7 cellular contexts compared by ENCODE assay signal in genomic region chr16:70370145-70370544, GRCh38. TPM values are rescaled to one million over a fixed set of nuclear protein-coding genes. Genes with fewer than 3 reads are reported as not detected.
DNase-seq lines count a peak whose midpoint lies in the region; ATAC-seq and TF ChIP-seq lines count a peak whose summit lies in the region.
"Not testable (repeated sequence)": the region's sequence is repeated elsewhere in the genome, so short reads cannot be mapped to it uniquely, and the experiment has no call there.

No MANE protein-coding gene starts in this region.

- DNase-seq in GM06990 (ENCODE audit: extremely low read depth, insufficient read length); activated B cell treated with CpG ODN at 0.5 μM for 24 hours: not testable (repeated sequence)
- DNase-seq in NAMALWA (ENCODE audit: low spot score): peak; percentile 47
- peak; percentile 51 for DNase-seq in activated naive CD8-positive, alpha-beta T cell treated with anti-CD3 and anti-CD28 coated beads, Interleukin-2, amount 10 ng/mL, durations not matched to agents 7 days and 5 days
- peak; percentile 22 for DNase-seq in epithelial cell of esophagus (ENCODE audit: low read depth)
- DNase-seq in kidney tubule cell (ENCODE audit: low spot score): peak; percentile 20
- peak in 1 of 2 donors; percentile 67 for DNase-seq in psoas muscle

- peak; percentile 78 for TF ChIP-seq CTCF in GM06990 (IDR thresholded peaks at IDR 0.05; ENCODE audit: insufficient read depth, low read length, poor library complexity, severe bottlenecking)
- not testable (repeated sequence) for TF ChIP-seq CTCF in activated B cell treated with CpG ODN at 0.5 μM for 24 hours (IDR thresholded peaks at IDR 0.05)
- TF ChIP-seq CTCF in epithelial cell of esophagus (IDR thresholded peaks at IDR 0.05; ENCODE audit: insufficient read depth, low read depth, low read length, missing control alignments): peak; percentile 65
- TF ChIP-seq CTCF in psoas muscle (IDR thresholded peaks at IDR 0.05): peak; percentile 76

- CTCF ChIA-PET in activated B cell treated with CpG ODN at 0.5 μM for 24 hours (lab: Charles Lee): interaction anchor here (0.9 to 1.9 kb wide), 9 partner anchors 10 to 283 kb away, joined by 3 to 7 read pairs (median 4); partner anchors contain the start of genes COG4 and SF3B3

- H3K4me1 Mint-ChIP-seq in activated B cell treated with CpG ODN at 0.5 μM for 24 hours; activated naive CD8-positive, alpha-beta T cell treated with anti-CD3 and anti-CD28 coated beads, Interleukin-2, amount 10 ng/mL, durations not matched to agents 7 days and 5 days: not testable (repeated sequence)

- H3K27me3 ChIP-seq in GM06990 (replicated peaks; ENCODE audit: control insufficient read depth, insufficient read depth, low read length); psoas muscle (ENCODE audit: insufficient read depth in 3 of 3, low read length in 2 of 3): not testable (repeated sequence)

- H3K4me1 ChIP-seq in psoas muscle: not testable (repeated sequence)

- H3K4me3 ChIP-seq in GM06990 (replicated peaks; ENCODE audit: low read depth, low read length); epithelial cell of esophagus (ENCODE audit: low read length); psoas muscle: not testable (repeated sequence)

- H3K27ac ChIP-seq in psoas muscle: peak overlapping the region; percentile 23

- not testable (repeated sequence) for H3K9me3 Mint-ChIP-seq in activated B cell treated with CpG ODN at 0.5 μM for 24 hours; activated naive CD8-positive, alpha-beta T cell treated with anti-CD3 and anti-CD28 coated beads, Interleukin-2, amount 10 ng/mL, durations not matched to agents 7 days and 5 days

- peak; percentile 67 for ATAC-seq in activated B cell treated with CpG ODN at 0.5 μM for 24 hours (ENCODE audit: low read depth)
- peak; percentile 74 for ATAC-seq in activated naive CD8-positive, alpha-beta T cell treated with anti-CD3 and anti-CD28 coated beads, Interleukin-2, amount 10 ng/mL, durations not matched to agents 7 days and 5 days (ENCODE audit: low read depth)
- ATAC-seq in psoas muscle: peak; percentile 77 to 85 (median 84)

- H3K9me3 ChIP-seq in psoas muscle: not testable (repeated sequence)

- POLR2A ChIA-PET in activated B cell treated with CpG ODN at 0.5 μM for 24 hours (lab: Charles Lee): interaction anchor here (1.4 kb wide), 1 partner anchor 153 kb away, joined by 4 read pairs; the partner anchor contains the start of genes COG4 and SF3B3
- POLR2A ChIA-PET in activated naive CD8-positive, alpha-beta T cell treated with anti-CD3 and anti-CD28 coated beads, Interleukin-2, amount 10 ng/mL, durations not matched to agents 7 days and 5 days (lab: Charles Lee): interaction anchor here (1.2 kb wide), 1 partner anchor 11 kb away, joined by 3 read pairs; no protein-coding TSS in a partner anchor

- H3K36me3 Mint-ChIP-seq in activated B cell treated with CpG ODN at 0.5 μM for 24 hours (ENCODE audit: low read depth): peaks cover 80% of the 10 kb centered on the region
- H3K36me3 Mint-ChIP-seq in activated naive CD8-positive, alpha-beta T cell treated with anti-CD3 and anti-CD28 coated beads, Interleukin-2, amount 10 ng/mL, durations not matched to agents 7 days and 5 days: peaks cover 15% of the 10 kb centered on the region

- not testable (repeated sequence) for H3K27me3 Mint-ChIP-seq in activated B cell treated with CpG ODN at 0.5 μM for 24 hours; activated naive CD8-positive, alpha-beta T cell treated with anti-CD3 and anti-CD28 coated beads, Interleukin-2, amount 10 ng/mL, durations not matched to agents 7 days and 5 days

- H3K27ac Mint-ChIP-seq in activated B cell treated with CpG ODN at 0.5 μM for 24 hours: peak overlapping the region; percentile 41
- peak overlapping the region; percentile 58 for H3K27ac Mint-ChIP-seq in activated naive CD8-positive, alpha-beta T cell treated with anti-CD3 and anti-CD28 coated beads, Interleukin-2, amount 10 ng/mL, durations not matched to agents 7 days and 5 days

- 30 to 48% (median 41%) methylated on average over 9 to 10 of the region's 10 CpGs for WGBS in psoas muscle, 3 donors

- H3K36me3 ChIP-seq in GM06990 (ENCODE audit: control insufficient read depth, insufficient read depth, low read length): peaks cover 19% of the 10 kb centered on the region
- peaks cover 17 to 97% of the 10 kb centered on the region in 2 donors for H3K36me3 ChIP-seq in psoas muscle (ENCODE audit: insufficient read depth in 1 of 2, low read depth in 1 of 2)

- H3K4me3 Mint-ChIP-seq in activated B cell treated with CpG ODN at 0.5 μM for 24 hours; activated naive CD8-positive, alpha-beta T cell treated with anti-CD3 and anti-CD28 coated beads, Interleukin-2, amount 10 ng/mL, durations not matched to agents 7 days and 5 days: not testable (repeated sequence)

- intact Hi-C loops in activated B cell treated with CpG ODN at 0.5 μM for 24 hours (cut with micrococcal nuclease) (loop anchor here (1.0 kb wide), 1 partner anchor 283 kb away; no protein-coding TSS in a partner anchor), psoas muscle (cut with DNase I) (loop anchor here (5.0 to 10.0 kb wide), 2 partner anchors 102 to 285 kb away; no protein-coding TSS in a partner anchor)

RNA-seq across cellular contexts. Expression of gene DDX19A, which starts 23.4 kb away (rescaled TPM):
- 38.2 and 45.4 TPM in 2 replicates for total RNA-seq in activated B cell treated with CpG ODN at 0.5 μM for 24 hours
- total RNA-seq in activated naive CD8-positive, alpha-beta T cell treated with anti-CD3 and anti-CD28 coated beads, Interleukin-2, amount 10 ng/mL, durations not matched to agents 7 days and 5 days: 10 to 100 TPM; 35.5 to 40.4 TPM
- 10 to 100 TPM; 42.1 to 78.6 (median 54.2) TPM for total RNA-seq in psoas muscle
- 10 to 100 TPM; 36.4 to 73.0 (median 50.1) TPM for polyA plus RNA-seq in psoas muscle
